In the genomic region with DNA sequence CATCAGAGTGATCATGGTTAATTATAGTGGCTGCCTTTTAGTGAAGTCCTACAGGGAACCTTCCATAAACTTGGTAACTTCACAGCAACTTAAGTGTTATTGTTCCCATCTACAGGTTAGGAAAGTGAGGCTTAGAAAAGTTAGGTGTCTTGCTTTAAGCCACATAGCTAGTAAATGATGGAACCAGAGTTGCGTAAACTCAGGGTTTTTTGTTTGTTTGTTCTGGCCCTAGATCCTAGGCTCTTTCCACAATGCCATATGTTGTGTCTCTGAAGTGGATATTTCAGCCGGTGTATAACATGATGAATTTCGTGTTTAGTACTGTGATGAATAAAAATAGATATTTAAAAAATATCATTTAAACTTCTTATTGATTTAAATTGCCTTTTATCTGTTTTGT, we compare ENCODE assay signal across 38 cellular contexts. TPM values are rescaled to one million over a fixed set of nuclear protein-coding genes. Genes with fewer than 3 reads are reported as not detected.
"Had no signal": no experiment of that assay in that cellular context is flagged by ENCODE, and none has a peak within 500 bp of the region (broad histone marks: within the 10 kb centered on the region; RNA-seq: fewer than 3 reads in every experiment).

No MANE protein-coding gene starts in this region.

- H3K36me3 ChIP-seq: MG63 had no signal

- H3K4me3 ChIP-seq: MG63 had no signal

- H3K9me3 ChIP-seq: MG63 had no signal

- DNase-seq: Karpas-422, Kasumi-1, MG63, MM.1S, MV-4-11, NCI-H1048, NCI-H1092, NCI-H1092 treated with DMSO at 0.1 percent for 48 hours, NCI-H1105, NCI-H1105 treated with DMSO at 0.1 percent for 48 hours, NCI-H1417, NCI-H1417 treated with DMSO at 0.1 percent for 48 hours, NCI-H1436, NCI-H1436 treated with DMSO at 0.1 percent for 48 hours, NCI-H146, NCI-H1694, NCI-H1694 treated with DMSO at 0.1 percent for 48 hours, NCI-H187, NCI-H187 treated with DMSO at 0.1 percent for 48 hours, NCI-H1930, NCI-H2029, NCI-H2029 treated with DMSO at 0.1 percent for 48 hours, NCI-H2081, NCI-H2081 treated with DMSO at 0.1 percent for 48 hours, NCI-H2107, NCI-H2171, NCI-H2171 treated with DMSO at 0.1 percent for 48 hours, NCI-H2227 treated with DMSO at 0.1 percent for 48 hours, NCI-H226, NCI-H345, NCI-H446, NCI-H446 treated with DMSO at 0.1 percent for 48 hours, NCI-H510A, NCI-H510A treated with DMSO at 0.1 percent for 48 hours, NCI-H524, NCI-H524 treated with DMSO at 0.1 percent for 48 hours had no signal

RNA-seq across cellular contexts. Expression of a gene that starts 27.6 kb away (rescaled TPM):
- total RNA-seq: M059J, NCI-H460 had no signal
